ENCODE assay signal across 19 cellular contexts in the genomic region with DNA sequence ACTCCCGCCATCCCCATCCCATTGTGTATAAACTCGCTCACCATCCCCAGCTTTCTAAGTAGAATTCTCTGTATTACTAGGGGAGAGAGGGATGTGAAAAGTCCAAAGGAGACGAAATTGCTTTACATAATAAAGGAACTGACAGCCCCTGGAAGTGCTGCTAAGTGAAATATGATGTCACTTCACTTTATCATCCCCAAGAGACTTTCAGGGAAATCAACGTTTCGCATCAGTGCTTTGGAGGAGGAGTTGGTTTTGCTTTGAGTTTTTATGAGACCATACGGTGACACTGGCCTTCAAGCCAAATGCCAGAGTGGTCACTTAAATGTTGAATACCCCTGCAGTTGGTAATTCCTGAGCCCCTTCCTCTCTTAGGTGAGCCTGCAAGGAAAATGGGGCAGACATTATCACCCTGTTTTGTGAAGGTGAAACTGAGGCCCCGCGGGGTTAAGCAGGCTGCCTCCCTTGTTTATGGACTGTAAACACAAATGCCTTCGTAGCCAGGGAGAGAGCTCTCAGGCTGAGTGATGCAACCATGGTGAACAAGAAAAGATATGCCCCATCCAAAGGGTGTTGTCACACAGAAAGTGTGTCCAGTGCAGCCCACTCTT. TPM values are rescaled to one million over a fixed set of nuclear protein-coding genes. Genes with fewer than 3 reads are reported as not detected.
DNase-seq lines count a peak whose midpoint lies in the region; ATAC-seq and TF ChIP-seq lines count a peak whose summit lies in the region.
"Had no signal": no experiment of that assay in that cellular context is flagged by ENCODE, and none has a peak within 500 bp of the region (broad histone marks: within the 10 kb centered on the region; RNA-seq: fewer than 3 reads in every experiment).

No MANE protein-coding gene starts in this region.

- TF ChIP-seq POLR2A in esophagus squamous epithelium (IDR thresholded peaks at IDR 0.05) = no peak

- peak; percentile 12 for DNase-seq in GF-D8 (lab: John Stamatoyannopoulos, UW)
- peak; percentile 86 for DNase-seq in NCI-H526 treated with DMSO at 0.1 percent for 48 hours (lab: John Stamatoyannopoulos, UW)
- DNase-seq in esophagus squamous epithelium (lab: John Stamatoyannopoulos, UW) = no peak
- no peak for DNase-seq in osteoblast (ENCODE audit: insufficient read length, low spot score, missing footprints)
- DNase-seq in cardiac septum (ENCODE audit: low spot score) = no peak
- DNase-seq: activated CD4-positive, alpha-beta T cell treated with anti-CD3 and anti-CD28 coated beads for 36 hours; colonic mucosa; heart right ventricle; NCI-H1048; NCI-H2081 treated with DMSO at 0.1 percent for 48 hours; ovary; PC-3; SIG-M5; substantia nigra; T-helper 1 cell had no signal

- no peaks in the 10 kb centered on the region for H3K9me3 ChIP-seq in HEK293 (ENCODE audit: control insufficient read depth, insufficient read depth, low read depth, low read length)
- H3K9me3 ChIP-seq in neural cell (ENCODE audit: low read length) = no peaks in the 10 kb centered on the region
- no peaks in the 10 kb centered on the region for H3K9me3 ChIP-seq in esophagus squamous epithelium
- H3K9me3 ChIP-seq in osteoblast (ENCODE audit: low read depth, low read length) = no peaks in the 10 kb centered on the region
- H3K9me3 ChIP-seq: colonic mucosa, heart right ventricle, ovary had no signal

- no peak for TF ChIP-seq RAD21 in neural cell (conservative IDR thresholded peaks at IDR 0.05)

- POLR2A ChIA-PET in HEK293 (lab: Yijun Ruan, JAX) = no interaction called here

- no peak for TF ChIP-seq CTCF in HEK293 (tag by site-specific recombination; IDR thresholded peaks at IDR 0.05)
- no peak for TF ChIP-seq CTCF in neural cell (IDR thresholded peaks at IDR 0.05; ENCODE audit: poor library complexity, severe bottlenecking)
- no peak for TF ChIP-seq CTCF in esophagus squamous epithelium (IDR thresholded peaks at IDR 0.05)
- TF ChIP-seq CTCF in osteoblast (IDR thresholded peaks at IDR 0.05; ENCODE audit: extremely low read depth, low read depth, low read length) = no peak

- H3K4me1 ChIP-seq in HEK293 (ENCODE audit: control insufficient read depth, insufficient read depth, low read length) (no peaks in the 10 kb centered on the region), esophagus squamous epithelium (no peaks in the 10 kb centered on the region), osteoblast (ENCODE audit: insufficient read depth, low read length) (peaks cover 23% of the 10 kb centered on the region)
- H3K4me1 ChIP-seq: colonic mucosa, heart right ventricle had no signal

- no peak overlapping the region for H3K4me2 ChIP-seq in neural cell (ENCODE audit: low read length)
- no peak overlapping the region for H3K4me2 ChIP-seq in osteoblast (ENCODE audit: insufficient read depth, low read length)

- intact Hi-C loops in esophagus squamous epithelium (cut with DNase I) = no loop called here
- intact Hi-C loops in cardiac septum (cut with DNase I) = no loop called here

- CTCF ChIA-PET in HEK293 (lab: Yijun Ruan, JAX) = interaction anchor here (0.6 to 0.7 kb wide), 3 partner anchors 12 to 498 kb away, joined by 3 to 7 read pairs (median 4); no protein-coding TSS in a partner anchor

- H3K79me2 ChIP-seq in neural cell (replicated peaks; ENCODE audit: insufficient read depth, low read length) (no peaks in the 10 kb centered on the region), osteoblast (ENCODE audit: insufficient read depth, low read length) (no peaks in the 10 kb centered on the region)

- ATAC-seq in activated CD4-positive, CD25-positive, alpha-beta regulatory T cell treated with anti-CD3 and anti-CD28 coated beads, Interleukin-2, amount 50 U/mL, for 24 hours = no peak
- ATAC-seq: activated CD4-positive, alpha-beta T cell treated with anti-CD3 and anti-CD28 coated beads for 36 hours; heart right ventricle; PC-3; sciatic nerve had no signal

- no peaks in the 10 kb centered on the region for H3F3A ChIP-seq in neural cell (ENCODE audit: insufficient read depth, low read length, poor library complexity, severe bottlenecking)

- TF ChIP-seq EP300 in neural cell (conservative IDR thresholded peaks at IDR 0.05; ENCODE audit: poor library complexity, severe bottlenecking) = peak; percentile 75

- no peaks in the 10 kb centered on the region for H4K20me1 ChIP-seq in neural cell (ENCODE audit: insufficient read depth)
- no peaks in the 10 kb centered on the region for H4K20me1 ChIP-seq in osteoblast (ENCODE audit: insufficient read depth, low read length)

- H3K36me3 ChIP-seq in HEK293 (ENCODE audit: control insufficient read depth in 2 of 2, insufficient read depth in 1 of 2, low read length in 2 of 2) (no peaks in the 10 kb centered on the region), neural cell (ENCODE audit: insufficient read depth, low read length) (no peaks in the 10 kb centered on the region), esophagus squamous epithelium (no peaks in the 10 kb centered on the region), osteoblast (ENCODE audit: insufficient read depth, low read length) (no peaks in the 10 kb centered on the region)
- H3K36me3 ChIP-seq: colonic mucosa, heart right ventricle, ovary had no signal

- H3K27ac ChIP-seq in HEK293 (ENCODE audit: extremely low read depth, low read depth, low read length) (no peak overlapping the region; the same call in 1 of the 2 replicates), neural cell (ENCODE audit: low read length) (peak overlapping the region; percentile 73), esophagus squamous epithelium (no peak overlapping the region), osteoblast (ENCODE audit: low read depth, low read length) (no peak overlapping the region)
- H3K27ac ChIP-seq: colonic mucosa, heart right ventricle, ovary had no signal

- no peak overlapping the region for H3K9ac ChIP-seq in neural cell (ENCODE audit: low read length)

- H3K9me2 ChIP-seq in neural cell (ENCODE audit: insufficient read depth, low read length) = no peaks in the 10 kb centered on the region

- H3K4me3 ChIP-seq in HEK293 (ENCODE audit: low read depth, low read length) (no peak overlapping the region), neural cell (ENCODE audit: low read length) (peak overlapping the region; percentile 1), esophagus squamous epithelium (no peak overlapping the region), osteoblast (ENCODE audit: insufficient read depth, low read length) (no peak overlapping the region)
- H3K4me3 ChIP-seq: colonic mucosa, heart right ventricle, ovary had no signal

- 72 to 80% methylated on average over 9 of the region's 9 CpGs for WGBS in esophagus squamous epithelium, 2 donors

- no peaks in the 10 kb centered on the region for H3K27me3 ChIP-seq in neural cell (ENCODE audit: insufficient read depth, low read depth, low read length)
- peaks cover 0 to 7% (median 0%) of the 10 kb centered on the region in 4 donors for H3K27me3 ChIP-seq in esophagus squamous epithelium
- no peaks in the 10 kb centered on the region for H3K27me3 ChIP-seq in osteoblast (ENCODE audit: insufficient read depth, low read length)
- H3K27me3 ChIP-seq: colonic mucosa, ovary had no signal

- H2AFZ ChIP-seq in neural cell (ENCODE audit: low read depth, low read length) (no peak overlapping the region), osteoblast (ENCODE audit: low read length) (no peak overlapping the region)

TF ChIP-seq in HEK293, 187 proteins besides CTCF, POLR2A, EP300 and RAD21 (continues in another document):
- TF ChIP-seq ZNF114 (tag by site-specific recombination; IDR thresholded peaks at IDR 0.05) = no peak
- peak; percentile 43; the same call in 1 of the 2 replicates for TF ChIP-seq ZBTB17 (tag by site-specific recombination; IDR thresholded peaks at IDR 0.05)
- TF ChIP-seq, protein P1, sequence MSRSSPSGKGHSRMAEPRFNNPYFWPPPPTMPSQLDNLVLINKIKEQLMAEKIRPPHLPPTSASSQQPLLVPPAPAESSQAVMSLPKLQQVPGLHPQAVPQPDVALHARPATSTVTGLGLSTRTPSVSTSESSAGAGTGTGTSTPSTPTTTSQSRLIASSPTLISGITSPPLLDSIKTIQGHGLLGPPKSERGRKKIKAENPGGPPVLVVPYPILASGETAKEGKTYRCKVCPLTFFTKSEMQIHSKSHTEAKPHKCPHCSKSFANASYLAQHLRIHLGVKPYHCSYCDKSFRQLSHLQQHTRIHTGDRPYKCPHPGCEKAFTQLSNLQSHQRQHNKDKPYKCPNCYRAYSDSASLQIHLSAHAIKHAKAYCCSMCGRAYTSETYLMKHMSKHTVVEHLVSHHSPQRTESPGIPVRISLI (tag by site-specific recombination; IDR thresholded peaks at IDR 0.05) = 0 out of 2 replicates have a peak, but pooled peaks have one; percentile 46
- peak; percentile 23; the same call in 1 of the 2 replicates for TF ChIP-seq GLIS1 (tag by site-specific recombination; IDR thresholded peaks at IDR 0.05)

TF ChIP-seq in neural cell, 6 proteins besides CTCF, POLR2A, EP300 and RAD21:
- no peak for TF ChIP-seq MXI1 (conservative IDR thresholded peaks at IDR 0.05; ENCODE audit: poor library complexity, severe bottlenecking)
- TF ChIP-seq, protein P2, sequence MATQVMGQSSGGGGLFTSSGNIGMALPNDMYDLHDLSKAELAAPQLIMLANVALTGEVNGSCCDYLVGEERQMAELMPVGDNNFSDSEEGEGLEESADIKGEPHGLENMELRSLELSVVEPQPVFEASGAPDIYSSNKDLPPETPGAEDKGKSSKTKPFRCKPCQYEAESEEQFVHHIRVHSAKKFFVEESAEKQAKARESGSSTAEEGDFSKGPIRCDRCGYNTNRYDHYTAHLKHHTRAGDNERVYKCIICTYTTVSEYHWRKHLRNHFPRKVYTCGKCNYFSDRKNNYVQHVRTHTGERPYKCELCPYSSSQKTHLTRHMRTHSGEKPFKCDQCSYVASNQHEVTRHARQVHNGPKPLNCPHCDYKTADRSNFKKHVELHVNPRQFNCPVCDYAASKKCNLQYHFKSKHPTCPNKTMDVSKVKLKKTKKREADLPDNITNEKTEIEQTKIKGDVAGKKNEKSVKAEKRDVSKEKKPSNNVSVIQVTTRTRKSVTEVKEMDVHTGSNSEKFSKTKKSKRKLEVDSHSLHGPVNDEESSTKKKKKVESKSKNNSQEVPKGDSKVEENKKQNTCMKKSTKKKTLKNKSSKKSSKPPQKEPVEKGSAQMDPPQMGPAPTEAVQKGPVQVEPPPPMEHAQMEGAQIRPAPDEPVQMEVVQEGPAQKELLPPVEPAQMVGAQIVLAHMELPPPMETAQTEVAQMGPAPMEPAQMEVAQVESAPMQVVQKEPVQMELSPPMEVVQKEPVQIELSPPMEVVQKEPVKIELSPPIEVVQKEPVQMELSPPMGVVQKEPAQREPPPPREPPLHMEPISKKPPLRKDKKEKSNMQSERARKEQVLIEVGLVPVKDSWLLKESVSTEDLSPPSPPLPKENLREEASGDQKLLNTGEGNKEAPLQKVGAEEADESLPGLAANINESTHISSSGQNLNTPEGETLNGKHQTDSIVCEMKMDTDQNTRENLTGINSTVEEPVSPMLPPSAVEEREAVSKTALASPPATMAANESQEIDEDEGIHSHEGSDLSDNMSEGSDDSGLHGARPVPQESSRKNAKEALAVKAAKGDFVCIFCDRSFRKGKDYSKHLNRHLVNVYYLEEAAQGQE (IDR thresholded peaks at IDR 0.05; ENCODE audit: borderline replicate concordance) = peak; percentile 77

RNA-seq across cellular contexts. Expression of a gene that starts 58.4 kb away (rescaled TPM):
- polyA plus RNA-seq in neural cell = 20.6 and 26.4 TPM in 2 replicates
- 54.4 and 56.7 TPM in 2 replicates for polyA minus RNA-seq in neural cell
- total RNA-seq in esophagus squamous epithelium = 10 to 100 TPM; 25.0 to 54.5 (median 30.8) TPM
- total RNA-seq in osteoblast = 9.0 and 10.3 TPM in 2 replicates
- 3.1 TPM for total RNA-seq in cardiac septum

Comparison
In these comparisons a context has a peak if more than half of its experiments do, and no peak if none do; other contexts are left out.
1. DNase-seq: peak in GF-D8 (single experiment) and NCI-H526 treated with DMSO at 0.1 percent for 48 hours (single experiment); none in esophagus squamous epithelium (single experiment), osteoblast (single experiment) and cardiac septum (single experiment).